In genomic region chr20:58833921-58834320, GRCh38 we compare ENCODE assay signal across 19 cellular contexts. TPM values are rescaled to one million over a fixed set of nuclear protein-coding genes. Genes with fewer than 3 reads are reported as not detected.
"Had no signal": no experiment of that assay in that cellular context is flagged by ENCODE, and none has a peak within 500 bp of the region (broad histone marks: within the 10 kb centered on the region; RNA-seq: fewer than 3 reads in every experiment).

No MANE protein-coding gene starts in this region.

- ATAC-seq: body of pancreas; left lung; stimulated activated naive CD8-positive, alpha-beta T cell treated with anti-CD3 and anti-CD28 coated beads, Interleukin-15, Interleukin-2, amounts not matched to agents 100 U/mL and 50 U/mL, for 24 hours had no signal

- H3K9me3 ChIP-seq: body of pancreas, left lung, tibial nerve, vagina had no signal

- H3K36me3 ChIP-seq: left lung, tibial nerve, vagina had no signal

- H3K27ac ChIP-seq: body of pancreas, left lung, tibial nerve, vagina had no signal

- DNase-seq: activated B cell treated with CpG ODN at 0.5 μM for 24 hours; activated CD4-positive, alpha-beta memory T cell treated with anti-CD3 and anti-CD28 coated beads for 36 hours; activated CD4-positive, alpha-beta T cell treated with anti-CD3 and anti-CD28 coated beads for 4 hours; activated T-cell treated with anti-CD3 and anti-CD28 coated beads for 4 hours; amygdala; body of pancreas; caudate nucleus; head of caudate nucleus; left lung; mammary epithelial cell; nephron progenitor cell; nucleus accumbens; stimulated activated CD4-positive, alpha-beta T cell treated with anti-CD3 and anti-CD28 coated beads, Interleukin-12 subunit alpha, Interleukin-12 subunit beta, amount 100 ng/mL, for 4 hours; stimulated activated CD4-positive, alpha-beta T cell treated with anti-CD3 and anti-CD28 coated beads, Interleukin-1b, Interleukin-23, amount 100 ng/mL, for 48 hours; stimulated activated naive CD8-positive, alpha-beta T cell treated with anti-CD3 and anti-CD28 coated beads, Interleukin-15, Interleukin-2, amounts not matched to agents 100 U/mL and 50 U/mL, for 24 hours; substantia nigra had no signal

- H3K4me3 ChIP-seq: body of pancreas, left lung, tibial nerve, vagina had no signal

- H3K27me3 ChIP-seq: body of pancreas, vagina had no signal

- H3K4me1 ChIP-seq: body of pancreas, left lung, tibial nerve had no signal

RNA-seq across cellular contexts. Expression of gene GNAS-AS1, which starts 16.8 kb away (rescaled TPM):
- total RNA-seq: myocyte, vagina had no signal
